Comparison of ENCODE assay signal across 8 cellular contexts in genomic region chr5:923473-923873, GRCh38. TPM values are rescaled to one million over a fixed set of nuclear protein-coding genes. Genes with fewer than 3 reads are reported as not detected.
DNase-seq lines count a peak whose midpoint lies in the region; ATAC-seq, FAIRE-seq and TF ChIP-seq lines count a peak whose summit lies in the region.

No MANE protein-coding gene starts in this region.

- H3K9me3 Mint-ChIP-seq in MCF 10A (ENCODE audit: unreplicated experiment), result no peaks in the 10 kb centered on the region

- no TSS peak for BruUV-seq in MCF 10A (replicated peaks; lab: Mats Ljungman, UMichigan)

- no peaks in the 10 kb centered on the region for H3K27me3 Mint-ChIP-seq in MCF 10A (ENCODE audit: insufficient read depth, unreplicated experiment)

- POLR2A ChIA-PET in MCF 10A (lab: Yijun Ruan, JAX), result interaction anchor here (1.3 kb wide), 1 partner anchor 238 kb away, joined by 3 read pairs; no protein-coding TSS in a partner anchor

- CTCF ChIA-PET in MCF 10A (lab: Yijun Ruan, JAX), result interaction anchor here (0.6 to 7.3 kb wide), 33 partner anchors 9 to 728 kb away, joined by 3 to 51 read pairs (median 4); no protein-coding TSS in a partner anchor

- intact Hi-C loops in MCF 10A (cut with micrococcal nuclease), result loop anchor here (1.0 to 2.0 kb wide), 3 partner anchors 87 to 244 kb away; no protein-coding TSS in a partner anchor
- intact Hi-C loops in kidney (cut with DNase I), result no loop called here

- no peak overlapping the region for H3K27ac ChIP-seq in WERI-Rb-1
- no peak overlapping the region for H3K27ac ChIP-seq in kidney (ENCODE audit: low read depth in 2 of 2, low read length in 2 of 2)

- FAIRE-seq in kidney (lab: Jason Lieb, UNC), result no peak

- ATAC-seq in HG02884 (IDR thresholded peaks at IDR 0.05; ENCODE audit: unreplicated experiment), result peak; percentile 69
- no peak for ATAC-seq in GM19324 (IDR thresholded peaks at IDR 0.05; ENCODE audit: low FRiP score, unreplicated experiment)

- H3K36me3 ChIP-seq in WERI-Rb-1 (no peaks in the 10 kb centered on the region; the same call in 1 of the 2 replicates), kidney (ENCODE audit: control insufficient read depth in 1 of 2, insufficient read depth in 2 of 2, low read length in 2 of 2) (no peaks in the 10 kb centered on the region)

- no peak overlapping the region for H3K27ac Mint-ChIP-seq in MCF 10A (ENCODE audit: low read depth, unreplicated experiment)

- H3K9me3 ChIP-seq in WERI-Rb-1 (ENCODE audit: severe bottlenecking), result no peaks in the 10 kb centered on the region
- no peaks in the 10 kb centered on the region for H3K9me3 ChIP-seq in kidney (ENCODE audit: control insufficient read depth in 1 of 2, low read length in 2 of 2)

- no peaks in the 10 kb centered on the region for H3K27me3 ChIP-seq in WERI-Rb-1 (ENCODE audit: insufficient read depth, low read depth, severe bottlenecking)

- H3K4me3 ChIP-seq in GM12865 (ENCODE audit: low read depth, low read length) (no peak overlapping the region), WERI-Rb-1 (ENCODE audit: low read depth, low read length) (no peak overlapping the region), kidney (ENCODE audit: low read length in 2 of 2) (no peak overlapping the region)

- DNase-seq in GM12865 (ENCODE audit: low read depth) (peak; percentile 78), NCI-H2171 (lab: John Stamatoyannopoulos, UW) (peak; percentile 72), WERI-Rb-1 (peak; percentile 91), MCF 10A (ENCODE audit: unreplicated experiment) (peak; percentile 67), kidney (peak; percentile 92)
- peak; percentile 58 to 65 for DNase-seq in stimulated activated CD4-positive, alpha-beta T cell treated with anti-CD3 and anti-CD28 coated beads, Interleukin-2, amount 100 ng/mL, for 48 hours

- TF ChIP-seq CTCF in GM12865 (IDR thresholded peaks at IDR 0.05; ENCODE audit: insufficient read depth, low read depth, low read length, missing control alignments) (peak; percentile 94), WERI-Rb-1 (IDR thresholded peaks at IDR 0.05; ENCODE audit: low read depth, low read length) (peak; percentile 100), MCF 10A (IDR thresholded peaks at IDR 0.05; ENCODE audit: unreplicated experiment) (peak; percentile 83), kidney (IDR thresholded peaks at IDR 0.05; ENCODE audit: borderline replicate concordance, extremely low read depth, insufficient read depth) (peak; percentile 89)

- H3K4me1 ChIP-seq in kidney (ENCODE audit: control insufficient read depth in 1 of 2, insufficient read depth in 1 of 2, low read depth in 1 of 2, low read length in 2 of 2), result peaks cover 0 to 6% of the 10 kb centered on the region in 2 donors

- H3K4me1 Mint-ChIP-seq in MCF 10A (ENCODE audit: insufficient read depth, unreplicated experiment), result no peaks in the 10 kb centered on the region

- H3K4me3 Mint-ChIP-seq in MCF 10A (ENCODE audit: unreplicated experiment), result no peak overlapping the region

- H3K9ac ChIP-seq in kidney (ENCODE audit: low read length in 2 of 2), result no peak overlapping the region

- H3K36me3 Mint-ChIP-seq in MCF 10A (ENCODE audit: insufficient read depth, unreplicated experiment), result peaks cover 6% of the 10 kb centered on the region

RNA-seq across cellular contexts. Expression of gene TRIP13, which starts 30.8 kb away (rescaled TPM):
- total RNA-seq in MCF 10A (2022) (13.7 and 21.4 TPM in 2 replicates), kidney (1.6 TPM)
- polyA plus RNA-seq in kidney (ENCODE audit: insufficient read depth, low read depth, low replicate concordance), result 0.86 TPM

RNA-seq across cellular contexts. Expression of gene BRD9, which starts 30.9 kb away (rescaled TPM):
- total RNA-seq in MCF 10A (2022), result 44.9 and 48.9 TPM in 2 replicates
- total RNA-seq in kidney, result 38.0 TPM
- polyA plus RNA-seq in kidney (ENCODE audit: insufficient read depth, low read depth, low replicate concordance), result 17.5 TPM
